9 cellular contexts compared by ENCODE assay signal in genomic region chr18:76687271-76688006, GRCh38.
A peak's percentile ranks its signal among the peaks of the same experiment; 100 is the strongest.
DNase-seq lines count a peak whose midpoint lies in the region; ATAC-seq, FAIRE-seq and TF ChIP-seq lines count a peak whose summit lies in the region.
"Had no signal": no experiment of that assay in that cellular context is flagged by ENCODE, and none has a peak within 500 bp of the region (broad histone marks: within the 10 kb centered on the region; RNA-seq: fewer than 3 reads in every experiment).

No MANE protein-coding gene starts in this region.

- peak; percentile 15 for ATAC-seq in HG02642 (IDR thresholded peaks at IDR 0.05; ENCODE audit: poor library complexity, unreplicated experiment)
- no peak for ATAC-seq in GM21515 (IDR thresholded peaks at IDR 0.05; ENCODE audit: unreplicated experiment)
- ATAC-seq in esophagus mucosa, result no peak

- DNase-seq in GM18507 (ENCODE audit: extremely low spot score, insufficient read length, low read depth), result no peak
- peak; percentile 92 for DNase-seq in SK-MEL-5 (ENCODE audit: low read depth, low spot score)
- peak; percentile 88 for DNase-seq in kidney epithelial cell (ENCODE audit: low read depth)
- DNase-seq in middle frontal gyrus (ENCODE audit: extremely low spot score, low spot score), result no peak
- DNase-seq in HT-29 (ENCODE audit: low spot score), result no peak

- FAIRE-seq in GM18507 (lab: Jason Lieb, UNC), result peak; percentile 38

- H3K27me3 ChIP-seq in kidney epithelial cell (ENCODE audit: control insufficient read depth, insufficient read depth, low read length), result no peaks in the 10 kb centered on the region

- no peaks in the 10 kb centered on the region for H3K36me3 ChIP-seq in kidney epithelial cell (ENCODE audit: control insufficient read depth, insufficient read depth, low read length)
- H3K36me3 ChIP-seq: cardiac muscle cell had no signal

- no peak for TF ChIP-seq CTCF in kidney epithelial cell (IDR thresholded peaks at IDR 0.05; ENCODE audit: insufficient read depth, low read length, poor library complexity, severe bottlenecking)

- in situ Hi-C loops in SK-MEL-5 (cut with HindIII; ENCODE audit: low pct_unique_long_range_greater_than_20kb, low sequenced_read_pairs), result no loop called here

- no peak overlapping the region for H3K4me3 ChIP-seq in kidney epithelial cell (ENCODE audit: low read depth, low read length)
- H3K4me3 ChIP-seq: cardiac muscle cell had no signal

Comparison
In these comparisons a context has a peak if more than half of its experiments do, and no peak if none do; other contexts are left out.
1. DNase-seq: peak in SK-MEL-5 (single experiment) and kidney epithelial cell (single experiment); none in GM18507 (single experiment), middle frontal gyrus (single experiment) and HT-29 (single experiment).